16 cellular contexts compared by ENCODE assay signal in the genomic region with DNA sequence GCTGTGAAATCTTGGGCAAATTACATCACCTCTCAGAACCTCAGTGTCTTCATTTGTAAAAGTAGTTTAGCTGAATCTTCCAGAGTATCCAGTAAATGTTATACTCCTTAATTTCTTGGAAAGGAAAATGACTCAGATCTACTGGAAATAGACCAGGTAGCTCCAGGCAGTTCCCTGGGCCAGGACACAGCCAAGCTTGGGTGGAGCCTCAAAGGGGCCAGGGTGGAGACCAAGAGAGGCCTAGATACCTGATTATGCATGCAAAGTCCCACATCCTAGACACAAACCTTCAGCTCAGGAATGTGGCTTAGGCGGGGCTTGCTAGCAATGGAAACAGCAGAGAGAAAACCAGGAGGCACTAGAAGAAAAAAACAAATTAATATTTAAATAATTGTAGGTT.
"Had no signal": no experiment of that assay in that cellular context is flagged by ENCODE, and none has a peak within 500 bp of the region (broad histone marks: within the 10 kb centered on the region; RNA-seq: fewer than 3 reads in every experiment).

No MANE protein-coding gene starts in this region.

- FAIRE-seq: frontal cortex, islet of Langerhans had no signal

- H3K27me3 ChIP-seq: esophagus squamous epithelium, ovary, testis had no signal

- H3K4me1 ChIP-seq: heart right ventricle, testis had no signal

- DNase-seq: activated CD4-positive, alpha-beta memory T cell treated with anti-CD3 and anti-CD28 coated beads for 36 hours; activated gamma-delta T cell; activated T-cell treated with anti-CD3 and anti-CD28 coated beads, Interleukin-2, amount 50 U/mL, for 4 hours; amygdala; endodermal cell; esophagus squamous epithelium; heart right ventricle; left ventricle myocardium superior; mesendoderm; ovary; stimulated activated CD4-positive, alpha-beta T cell treated with anti-CD3 and anti-CD28 coated beads, Interleukin-15, amount 100 ng/mL, for 24 hours; stimulated activated CD4-positive, alpha-beta T cell treated with anti-CD3 and anti-CD28 coated beads, Interleukin-4, amount 100 ng/mL, for 24 hours; stimulated activated naive CD8-positive, alpha-beta T cell treated with anti-CD3 and anti-CD28 coated beads, Interleukin-15, amount 100 ng/mL, for 72 hours; testis had no signal

- H3K9me3 ChIP-seq: esophagus squamous epithelium, ovary, testis had no signal

- H3K36me3 ChIP-seq: esophagus squamous epithelium, heart right ventricle, ovary had no signal

- ATAC-seq: activated T-cell treated with anti-CD3 and anti-CD28 coated beads, Interleukin-2, amount 50 U/mL, for 4 hours; heart right ventricle; left ventricle myocardium superior; stimulated activated naive CD8-positive, alpha-beta T cell treated with anti-CD3 and anti-CD28 coated beads, Interleukin-15, amount 100 ng/mL, for 72 hours had no signal

- H3K4me3 ChIP-seq: esophagus squamous epithelium, heart right ventricle, ovary, testis had no signal

- H3K27ac ChIP-seq: heart right ventricle, ovary, testis had no signal
